ENCODE assay signal across 8 cellular contexts in the genomic region with DNA sequence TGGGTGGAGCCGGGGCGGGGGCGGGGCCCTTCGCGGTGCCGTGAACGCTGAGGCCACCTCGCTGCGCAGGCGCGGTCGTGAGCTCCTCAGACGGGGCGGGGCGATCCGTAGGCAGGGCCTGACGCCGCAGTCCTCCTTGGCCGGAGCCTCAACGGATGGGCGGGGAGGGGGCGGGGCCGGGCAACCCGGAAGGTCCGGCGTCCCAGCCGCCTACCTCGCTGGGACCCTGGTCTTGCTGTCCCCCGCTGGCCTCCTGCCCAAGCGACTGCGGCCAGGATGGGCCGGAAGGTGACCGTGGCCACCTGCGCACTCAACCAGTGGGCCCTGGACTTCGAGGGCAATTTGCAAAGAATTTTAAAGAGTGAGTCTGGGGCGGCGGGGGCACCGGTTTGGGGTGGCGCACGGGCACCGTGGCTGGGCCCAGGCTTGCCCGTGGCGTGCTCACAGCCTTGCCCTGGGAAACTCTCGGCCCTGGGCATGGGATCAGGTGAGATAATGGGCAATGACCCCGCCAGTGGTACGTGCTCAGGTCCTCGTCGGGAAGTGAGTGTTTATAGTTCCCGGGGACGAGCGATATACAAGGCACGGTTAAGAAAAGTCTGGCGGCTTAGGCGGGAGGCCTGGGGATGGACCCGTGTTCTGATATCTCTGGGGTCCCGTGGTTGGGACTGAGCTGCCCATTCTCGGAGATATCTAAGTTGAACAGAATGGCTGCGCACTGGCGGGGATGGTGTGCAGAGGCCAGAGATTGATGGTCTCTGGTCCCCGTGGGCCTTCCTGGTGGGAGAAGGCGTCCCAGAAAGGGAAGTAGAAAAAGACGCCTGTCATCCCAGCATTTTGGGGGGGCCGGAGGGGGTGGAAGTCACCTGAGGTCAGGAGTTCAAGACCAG. TPM values are rescaled to one million over a fixed set of nuclear protein-coding genes. Genes with fewer than 3 reads are reported as not detected.
A peak's percentile ranks its signal among the peaks of the same experiment; 100 is the strongest.
DNase-seq lines count a peak whose midpoint lies in the region; ATAC-seq lines count a peak whose summit lies in the region.

A gene (plus strand): TSS at position 183 of the 890 bp plus-strand sequence. CDS start 94 bp downstream, at position 277.

- ATAC-seq in GM19452 (IDR thresholded peaks at IDR 0.05; ENCODE audit: unreplicated experiment) = peak; percentile 53
- peak; percentile 73 for ATAC-seq in memory B cell (ENCODE audit: low read depth)

- peak; percentile 58 to 96 (median 92) for DNase-seq in C1 segment of cervical spinal cord (lab: John Stamatoyannopoulos, UW)
- DNase-seq in HT1080 (ENCODE audit: low read depth) = peak; percentile 87
- DNase-seq in NOMO-1 (lab: John Stamatoyannopoulos, UW; ENCODE audit: unreplicated experiment in 2 of 2) = peak; percentile 88 to 89
- peak; percentile 90 to 93 (median 91) for DNase-seq in effector memory CD4-positive, alpha-beta T cell
- peak; percentile 84 to 86 for DNase-seq in memory B cell (ENCODE audit: low spot score in 2 of 2)
- peak; percentile 92 for DNase-seq in stimulated activated CD8-positive, alpha-beta memory T cell treated with anti-CD3 and anti-CD28 coated beads, Interleukin-12 subunit alpha, Interleukin-12 subunit beta, amount 100 ng/mL, for 1 hour (ENCODE audit: low read depth)

- peaks cover 27% of the 10 kb centered on the region for H3K4me1 Mint-ChIP-seq in memory B cell

- no peaks in the 10 kb centered on the region for H3K9me3 Mint-ChIP-seq in memory B cell

- H3K27ac ChIP-seq in effector memory CD4-positive, alpha-beta T cell (ENCODE audit: insufficient read depth, low read length, poor library complexity, severe bottlenecking) = peak within 1 kb of the TSS; percentile 83

- POLR2A ChIA-PET in activated CD8-positive, alpha-beta memory T cell treated with anti-CD3 and anti-CD28 coated beads for 36 hours (lab: Charles Lee) = interaction anchor here (1.0 kb wide), 1 partner anchor 20 kb away, joined by 3 read pairs; no protein-coding TSS in a partner anchor

- H3K36me3 Mint-ChIP-seq in memory B cell = peaks cover 15% of the 10 kb centered on the region

- peak within 1 kb of the TSS; percentile 79 for H3K4me3 ChIP-seq in effector memory CD4-positive, alpha-beta T cell (ENCODE audit: insufficient read depth, low read depth, low read length, poor library complexity, severe bottlenecking)

- peaks cover 37% of the 10 kb centered on the region for H3K4me1 ChIP-seq in effector memory CD4-positive, alpha-beta T cell (ENCODE audit: control insufficient read depth, insufficient read depth, low read length, poor library complexity, severe bottlenecking)

- H3K36me3 ChIP-seq in effector memory CD4-positive, alpha-beta T cell (ENCODE audit: control insufficient read depth, insufficient read depth, low read length) = peaks cover 29% of the 10 kb centered on the region

- H3K4me3 Mint-ChIP-seq in memory B cell = peak within 1 kb of the TSS; percentile 76

- no peaks in the 10 kb centered on the region for H3K27me3 ChIP-seq in effector memory CD4-positive, alpha-beta T cell (replicated peaks; ENCODE audit: control insufficient read depth, insufficient read depth, low read length, poor library complexity, severe bottlenecking)

- no peaks in the 10 kb centered on the region for H3K27me3 Mint-ChIP-seq in memory B cell

- CTCF ChIA-PET in activated CD8-positive, alpha-beta memory T cell treated with anti-CD3 and anti-CD28 coated beads for 36 hours (lab: Charles Lee) = interaction anchor here (0.6 kb wide), 1 partner anchor 1566 kb away, joined by 4 read pairs; no protein-coding TSS in a partner anchor

- no peaks in the 10 kb centered on the region for H3K9me3 ChIP-seq in effector memory CD4-positive, alpha-beta T cell (ENCODE audit: control insufficient read depth, low read length)

- H3K27ac Mint-ChIP-seq in memory B cell = peak within 1 kb of the TSS; percentile 36

RNA-seq across cellular contexts. Expression of the gene that starts here (rescaled TPM):
- total RNA-seq in HT1080 (2014; rRNA removed; shearing (Covaris generic)) = 27.1 and 35.6 TPM in 2 replicates
- 20.5 and 21.7 TPM in 2 replicates for polyA plus RNA-seq in HT1080 (2015; cell fraction: cytosol; rRNA removed)
- polyA plus RNA-seq in HT1080 (2015; cell fraction: nucleus; rRNA removed) = 103 and 110 TPM in 2 replicates
- 10 to 100 TPM; 59.1 to 64.5 TPM for total RNA-seq in activated CD8-positive, alpha-beta memory T cell treated with anti-CD3 and anti-CD28 coated beads for 36 hours

Comparison
In these comparisons a context has a peak if more than half of its experiments do, and no peak if none do; other contexts are left out.
1. Peak in every context shown above with its lines: DNase-seq, ATAC-seq, H3K4me3 ChIP-seq and H3K27ac ChIP-seq.